Comparison of ENCODE assay signal across 8 cellular contexts in the genomic region with DNA sequence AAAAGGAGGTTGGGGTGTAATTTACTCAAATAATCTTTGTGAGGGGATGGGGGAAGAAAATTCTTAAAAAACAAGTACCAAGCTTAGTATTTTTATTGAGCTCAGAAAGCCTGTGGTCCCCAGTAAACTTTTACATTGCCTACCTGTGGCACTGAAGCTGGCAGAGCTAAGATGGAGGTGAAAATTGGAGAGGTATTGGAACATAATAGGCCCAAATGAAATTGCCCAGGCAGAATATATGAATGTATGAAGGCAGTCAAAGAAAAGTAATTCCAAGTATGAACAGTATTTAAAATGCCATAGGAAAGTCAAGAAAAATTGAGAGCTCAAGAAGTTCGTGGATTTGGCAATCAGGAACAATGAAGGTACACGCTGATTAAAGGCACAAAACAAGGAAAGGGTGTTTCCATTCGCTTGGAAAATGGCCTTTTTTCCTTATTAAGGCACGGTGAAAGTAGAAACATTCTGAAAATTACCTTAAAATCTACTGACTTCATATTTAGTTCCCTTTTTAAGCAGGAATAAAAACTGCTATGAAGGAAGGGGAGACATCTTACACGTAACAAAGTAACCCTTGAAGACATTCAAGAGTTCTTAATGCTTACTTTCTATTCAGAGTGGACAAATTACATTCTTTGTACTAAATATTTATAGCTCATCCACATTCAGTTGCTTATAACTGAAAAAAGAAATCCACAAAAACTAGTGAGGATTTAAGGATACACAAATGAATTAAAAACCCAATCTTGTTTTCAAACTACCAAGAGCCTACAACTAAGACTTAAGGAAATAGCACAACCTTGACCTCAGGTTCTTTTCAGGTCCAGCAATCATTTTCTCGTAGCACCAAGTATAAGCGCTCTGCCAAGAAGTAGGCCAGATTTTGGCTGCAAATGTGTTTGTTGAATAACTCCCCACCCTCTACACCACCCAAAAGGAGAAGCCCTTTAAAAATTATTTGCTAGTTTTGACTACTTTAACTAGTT. TPM values are rescaled to one million over a fixed set of nuclear protein-coding genes. Genes with fewer than 3 reads are reported as not detected.
DNase-seq lines count a peak whose midpoint lies in the region; ATAC-seq and TF ChIP-seq lines count a peak whose summit lies in the region.

No MANE protein-coding gene starts in this region.

- H3K36me3 ChIP-seq in BE2C (peaks cover 26% of the 10 kb centered on the region), KOPT-K1 (ENCODE audit: insufficient read depth, low read length) (peaks cover 46% of the 10 kb centered on the region)

- no peaks in the 10 kb centered on the region for H3K27me3 ChIP-seq in BE2C

- peaks cover 67% of the 10 kb centered on the region for H3K36me3 Mint-ChIP-seq in central memory CD8-positive, alpha-beta T cell (ENCODE audit: insufficient read depth)
- no peaks in the 10 kb centered on the region for H3K36me3 Mint-ChIP-seq in mesothelial cell of epicardium

- peaks cover 3% of the 10 kb centered on the region for H3K4me1 ChIP-seq in BE2C

- no peaks in the 10 kb centered on the region for H3K9me3 ChIP-seq in BE2C
- H3K9me3 ChIP-seq in KOPT-K1 (ENCODE audit: insufficient read depth, low read length, poor library complexity, severe bottlenecking) = no peaks in the 10 kb centered on the region

- peak overlapping the region; percentile 98 for H3K4me3 ChIP-seq in BE2C (ENCODE audit: low read depth, low read length)

- H3K27me3 Mint-ChIP-seq in central memory CD8-positive, alpha-beta T cell = no peaks in the 10 kb centered on the region
- H3K27me3 Mint-ChIP-seq in mesothelial cell of epicardium (ENCODE audit: low read depth) = no peaks in the 10 kb centered on the region

- TF ChIP-seq CTCF in BE2C (IDR thresholded peaks at IDR 0.05; ENCODE audit: low read depth, low read length) (no peak), mesothelial cell of epicardium (IDR thresholded peaks at IDR 0.05; ENCODE audit: unreplicated experiment) (no peak)

- ATAC-seq in central memory CD8-positive, alpha-beta T cell (replicated peaks; ENCODE audit: extremely low read depth, poor library complexity, severe bottlenecking) = no peak
- ATAC-seq in GM21526 (IDR thresholded peaks at IDR 0.05; ENCODE audit: low FRiP score, unreplicated experiment) (no peak), GM21737 (IDR thresholded peaks at IDR 0.05; ENCODE audit: unreplicated experiment) (no peak)

- H3K4me3 Mint-ChIP-seq in central memory CD8-positive, alpha-beta T cell = peak overlapping the region; percentile 98
- peak overlapping the region; percentile 100 for H3K4me3 Mint-ChIP-seq in mesothelial cell of epicardium

- peak overlapping the region; percentile 100 for H3K27ac Mint-ChIP-seq in central memory CD8-positive, alpha-beta T cell (ENCODE audit: low read depth)
- H3K27ac Mint-ChIP-seq in mesothelial cell of epicardium = peak overlapping the region; percentile 100

- peak overlapping the region; percentile 99 for H3K27ac ChIP-seq in KOPT-K1 (ENCODE audit: low read depth, low read length, poor library complexity, severe bottlenecking)

- peaks cover 55% of the 10 kb centered on the region for H3K4me1 Mint-ChIP-seq in central memory CD8-positive, alpha-beta T cell
- peaks cover 41% of the 10 kb centered on the region for H3K4me1 Mint-ChIP-seq in mesothelial cell of epicardium

- H3K9me3 Mint-ChIP-seq in central memory CD8-positive, alpha-beta T cell = no peaks in the 10 kb centered on the region
- no peaks in the 10 kb centered on the region for H3K9me3 Mint-ChIP-seq in mesothelial cell of epicardium

- DNase-seq in BE2C (no peak), mesothelial cell of epicardium (ENCODE audit: low spot score in 2 of 2, unreplicated experiment in 2 of 2) (no peak), COLO668 (lab: John Stamatoyannopoulos, UW; ENCODE audit: unreplicated experiment) (no peak), NCI-H2081 (lab: John Stamatoyannopoulos, UW) (no peak)
- DNase-seq in central memory CD8-positive, alpha-beta T cell (ENCODE audit: low spot score in 2 of 2) = no peak

RNA-seq across cellular contexts. Expression of gene KMT2E, which starts 3.2 kb away (rescaled TPM):
- 41.2 TPM for polyA plus RNA-seq in BE2C (2012; ENCODE audit: insufficient read depth, insufficient read length, low read depth)
- total RNA-seq in mesothelial cell of epicardium = 102 to 109 TPM (median 109 TPM) in 3 replicates
